15 cellular contexts compared by ENCODE assay signal in the genomic region with DNA sequence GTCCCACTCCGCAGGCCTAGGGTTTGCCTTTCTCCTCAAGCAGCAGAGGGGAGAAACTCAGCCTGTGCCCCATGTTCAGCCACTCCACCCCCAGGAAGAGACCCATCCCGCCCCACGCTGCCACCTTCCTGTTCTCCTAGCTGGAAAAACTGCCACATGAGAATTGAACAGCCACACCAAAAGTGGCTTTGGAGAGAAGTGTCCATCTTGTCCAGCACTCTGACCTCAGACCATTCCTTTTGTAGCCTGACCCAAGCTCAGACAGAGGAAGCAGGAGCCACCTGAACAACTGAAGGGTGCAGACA. TPM values are rescaled to one million over a fixed set of nuclear protein-coding genes. Genes with fewer than 3 reads are reported as not detected.
DNase-seq lines count a peak whose midpoint lies in the region; ATAC-seq and TF ChIP-seq lines count a peak whose summit lies in the region.
"Had no signal": no experiment of that assay in that cellular context is flagged by ENCODE, and none has a peak within 500 bp of the region (broad histone marks: within the 10 kb centered on the region; RNA-seq: fewer than 3 reads in every experiment).

No MANE protein-coding gene starts in this region.

- CTCF ChIA-PET in activated CD8-positive, alpha-beta memory T cell treated with anti-CD3 and anti-CD28 coated beads, Interleukin-2, amount 10 ng/mL, durations not matched to agents 7 days and 5 days (lab: Charles Lee) = interaction anchor here (0.9 kb wide), 1 partner anchor 360 kb away, joined by 3 read pairs; no protein-coding TSS in a partner anchor

- no peaks in the 10 kb centered on the region for H3K36me3 Mint-ChIP-seq in activated CD8-positive, alpha-beta memory T cell treated with anti-CD3 and anti-CD28 coated beads, Interleukin-2, amount 10 ng/mL, durations not matched to agents 7 days and 5 days

- H3K9me3 ChIP-seq in osteoblast (ENCODE audit: low read depth, low read length) = no peaks in the 10 kb centered on the region
- H3K9me3 ChIP-seq in transverse colon = no peaks in the 10 kb centered on the region
- H3K9me3 ChIP-seq: BLaER1 had no signal

- no peaks in the 10 kb centered on the region for H3K4me1 Mint-ChIP-seq in activated CD8-positive, alpha-beta memory T cell treated with anti-CD3 and anti-CD28 coated beads, Interleukin-2, amount 10 ng/mL, durations not matched to agents 7 days and 5 days

- H3K4me1 ChIP-seq in osteoblast (ENCODE audit: insufficient read depth, low read length) = no peaks in the 10 kb centered on the region
- peaks cover 0 to 3% (median 0%) of the 10 kb centered on the region in 4 donors for H3K4me1 ChIP-seq in transverse colon

- peak; percentile 33 for DNase-seq in activated CD8-positive, alpha-beta memory T cell treated with anti-CD3 and anti-CD28 coated beads, Interleukin-2, amount 10 ng/mL, durations not matched to agents 7 days and 5 days
- no peak for DNase-seq in activated CD8-positive, alpha-beta memory T cell treated with anti-CD3 and anti-CD28 coated beads for 24 hours
- peak; percentile 38 for DNase-seq in ecto neural progenitor cell (ENCODE audit: low spot score)
- peak; percentile 44 for DNase-seq in osteoblast (ENCODE audit: insufficient read length, low spot score, missing footprints)
- DNase-seq in ureter (ENCODE audit: low spot score) = peak; percentile 29
- no peak for DNase-seq in transverse colon
- DNase-seq in DMS79 treated with DMSO at 0.1 percent for 48 hours (lab: John Stamatoyannopoulos, UW) = no peak
- no peak for DNase-seq in inferior parietal cortex (ENCODE audit: extremely low spot score)
- DNase-seq: 8988T, AML-193, H7 had no signal

- H4K20me1 ChIP-seq in osteoblast (ENCODE audit: insufficient read depth, low read length) = no peaks in the 10 kb centered on the region
- H4K20me1 ChIP-seq: BLaER1 had no signal

- H3K79me2 ChIP-seq in osteoblast (ENCODE audit: insufficient read depth, low read length) = no peaks in the 10 kb centered on the region

- H2AFZ ChIP-seq in osteoblast (ENCODE audit: low read length) = no peak overlapping the region
- H2AFZ ChIP-seq: GM23338 had no signal

- TF ChIP-seq CTCF in osteoblast (IDR thresholded peaks at IDR 0.05; ENCODE audit: extremely low read depth, low read depth, low read length) (no peak), transverse colon (IDR thresholded peaks at IDR 0.05) (no peak)

- H3K27ac ChIP-seq in osteoblast (ENCODE audit: low read depth, low read length) (no peak overlapping the region), transverse colon (no peak overlapping the region)
- H3K27ac ChIP-seq: BLaER1 had no signal

- TF ChIP-seq EP300 in transverse colon (IDR thresholded peaks at IDR 0.05; ENCODE audit: low read depth) = no peak

- no peak overlapping the region for H3K4me3 Mint-ChIP-seq in activated CD8-positive, alpha-beta memory T cell treated with anti-CD3 and anti-CD28 coated beads, Interleukin-2, amount 10 ng/mL, durations not matched to agents 7 days and 5 days
- H3K4me3 Mint-ChIP-seq: GM23338 had no signal

- no peaks in the 10 kb centered on the region for H3K36me3 ChIP-seq in osteoblast (ENCODE audit: insufficient read depth, low read length)
- no peaks in the 10 kb centered on the region for H3K36me3 ChIP-seq in transverse colon
- H3K36me3 ChIP-seq: BLaER1 had no signal

- H3K27me3 Mint-ChIP-seq in activated CD8-positive, alpha-beta memory T cell treated with anti-CD3 and anti-CD28 coated beads, Interleukin-2, amount 10 ng/mL, durations not matched to agents 7 days and 5 days = no peaks in the 10 kb centered on the region

- no peak for ATAC-seq in activated CD8-positive, alpha-beta memory T cell treated with anti-CD3 and anti-CD28 coated beads, Interleukin-2, amount 10 ng/mL, durations not matched to agents 7 days and 5 days
- ATAC-seq: GM12878, GM23338 had no signal

- TF ChIP-seq POLR2A in transverse colon (IDR thresholded peaks at IDR 0.05) = no peak

- H3K9me3 Mint-ChIP-seq in activated CD8-positive, alpha-beta memory T cell treated with anti-CD3 and anti-CD28 coated beads, Interleukin-2, amount 10 ng/mL, durations not matched to agents 7 days and 5 days (ENCODE audit: low read depth) = no peaks in the 10 kb centered on the region
- H3K9me3 Mint-ChIP-seq: GM23338 had no signal

- in situ Hi-C loops in transverse colon (cut with MboI; ENCODE audit: low pct_ligation_motif_present in 1 of 4, low pct_unique_long_range_greater_than_20kb in 1 of 4, low sequenced_read_pairs in 3 of 4) = loop anchor here in 3 of 4 donors (10.0 to 25.0 kb wide), 2 partner anchors 271 to 364 kb away; a partner anchor contains a TSS

- intact Hi-C loops in transverse colon (cut with DNase I; ENCODE audit: low total_unique reads) = no loop called here

- 86 to 89% methylated on average over 3 of the region's 3 CpGs for WGBS in transverse colon (ENCODE audit: low coverage in 1 of 2), 2 donors

- no peak overlapping the region for H3K27ac Mint-ChIP-seq in activated CD8-positive, alpha-beta memory T cell treated with anti-CD3 and anti-CD28 coated beads, Interleukin-2, amount 10 ng/mL, durations not matched to agents 7 days and 5 days
- H3K27ac Mint-ChIP-seq: GM23338 had no signal

- no peak overlapping the region for H3K4me3 ChIP-seq in osteoblast (ENCODE audit: insufficient read depth, low read length)
- no peak overlapping the region for H3K4me3 ChIP-seq in transverse colon
- H3K4me3 ChIP-seq: BLaER1, GM12878, GM23338 had no signal

- H3K4me2 ChIP-seq in osteoblast (ENCODE audit: insufficient read depth, low read length) = no peak overlapping the region
- H3K4me2 ChIP-seq: BLaER1, GM23338 had no signal

- H3K27me3 ChIP-seq in osteoblast (ENCODE audit: insufficient read depth, low read length) (peaks cover 3% of the 10 kb centered on the region), transverse colon (peaks cover 10% of the 10 kb centered on the region)
- H3K27me3 ChIP-seq: BLaER1 had no signal

RNA-seq across cellular contexts. Expression of a gene that starts 8.3 kb away (rescaled TPM):
- total RNA-seq in activated CD8-positive, alpha-beta memory T cell treated with anti-CD3 and anti-CD28 coated beads, Interleukin-2, amount 10 ng/mL, durations not matched to agents 7 days and 5 days = not detected
- total RNA-seq in osteoblast = not detected in 2 replicates
- total RNA-seq in ureter = not detected
- total RNA-seq in transverse colon = 1 to 10 TPM in 2 of 4 donors, under 1 TPM in 1, not detected in 1; 0.48 to 2.6 (median 1.8) TPM
- total RNA-seq: Daoy had no signal

Comparison
In these comparisons a context has a peak if more than half of its experiments do, and no peak if none do; other contexts are left out.
1. DNase-seq: peak in activated CD8-positive, alpha-beta memory T cell treated with anti-CD3 and anti-CD28 coated beads, Interleukin-2, amount 10 ng/mL, durations not matched to agents 7 days and 5 days (single experiment), ecto neural progenitor cell (single experiment), osteoblast (single experiment) and ureter (single experiment); none in activated CD8-positive, alpha-beta memory T cell treated with anti-CD3 and anti-CD28 coated beads for 24 hours (single experiment), transverse colon (single experiment), DMS79 treated with DMSO at 0.1 percent for 48 hours (single experiment) and inferior parietal cortex (single experiment).